ENCODE assay signal across 21 cellular contexts in genomic region chr2:128237081-128237534, GRCh38.
DNase-seq lines count a peak whose midpoint lies in the region; ATAC-seq and TF ChIP-seq lines count a peak whose summit lies in the region.
"Had no signal": no experiment of that assay in that cellular context is flagged by ENCODE, and none has a peak within 500 bp of the region (broad histone marks: within the 10 kb centered on the region; RNA-seq: fewer than 3 reads in every experiment).

No MANE protein-coding gene starts in this region.

- H3K9me3 ChIP-seq in IMR-90 (ENCODE audit: control insufficient read depth, insufficient read depth, low read length): no peaks in the 10 kb centered on the region
- H3K9me3 ChIP-seq: BE2C, testis had no signal

- H3K4me1 Mint-ChIP-seq in chondrocyte (ENCODE audit: low read depth): peaks cover 28% of the 10 kb centered on the region

- TF ChIP-seq CTCF in AG09309 (IDR thresholded peaks at IDR 0.05; ENCODE audit: control insufficient read depth, insufficient read depth, low read depth, low read length, missing control alignments) (no peak), IMR-90 (conservative IDR thresholded peaks at IDR 0.05; ENCODE audit: low read depth, low read length) (no peak), chondrocyte (IDR thresholded peaks at IDR 0.05) (no peak), foreskin fibroblast (IDR thresholded peaks at IDR 0.05; ENCODE audit: low read depth, low read length) (no peak)

- no peak for TF ChIP-seq POLR2A in IMR-90 (IDR thresholded peaks at IDR 0.05; ENCODE audit: low read depth, low read length)
- no peak for TF ChIP-seq POLR2A in GM18505 (IDR thresholded peaks at IDR 0.05; ENCODE audit: borderline replicate concordance, extremely low read depth, insufficient read depth, insufficient read length)

- H2BK15ac ChIP-seq in IMR-90 (ENCODE audit: low read depth, low read length): no peak overlapping the region

- no peak overlapping the region for H3K4me3 ChIP-seq in AG09309 (ENCODE audit: control insufficient read depth, low read depth, low read length)
- H3K4me3 ChIP-seq in IMR-90 (ENCODE audit: insufficient read depth, low read depth, low read length): no peak overlapping the region
- no peak overlapping the region for H3K4me3 ChIP-seq in foreskin fibroblast (ENCODE audit: low read depth in 1 of 2, low read length in 2 of 2)
- H3K4me3 ChIP-seq: neural progenitor cell, PC-9, testis had no signal

- H3K9me1 ChIP-seq in IMR-90 (ENCODE audit: insufficient read depth, low read length): peaks cover 12% of the 10 kb centered on the region

- peak overlapping the region; percentile 42; the same call in 1 of the 2 replicates for H2AK5ac ChIP-seq in IMR-90 (ENCODE audit: low read depth, low read length)

- no peaks in the 10 kb centered on the region for H3K36me3 ChIP-seq in IMR-90 (ENCODE audit: control insufficient read depth, insufficient read depth, low read length)
- H3K36me3 ChIP-seq: BE2C, neural progenitor cell had no signal

- CTCF ChIA-PET in IMR-90 (lab: Yijun Ruan, JAX): interaction anchor here (0.9 kb wide), 1 partner anchor 69 kb away, joined by 3 read pairs; no protein-coding TSS in a partner anchor

- peaks cover 2% of the 10 kb centered on the region for H3K27me3 ChIP-seq in IMR-90 (ENCODE audit: control insufficient read depth, insufficient read depth, low read length)
- H3K27me3 ChIP-seq: BE2C, testis had no signal

- dilution Hi-C loops in IMR-90 (cut with HindIII; ENCODE audit: low sequenced_read_pairs, unreplicated experiment): no loop called here

- H2AK9ac ChIP-seq in IMR-90 (replicated peaks; ENCODE audit: low read depth, low read length, poor library complexity): no peak overlapping the region

- H2BK20ac ChIP-seq in IMR-90 (ENCODE audit: low read depth, low read length): peak overlapping the region; percentile 18; the same call in 1 of the 2 replicates

- peak overlapping the region; percentile 56 for H2AFZ ChIP-seq in IMR-90 (replicated peaks; ENCODE audit: low read length, poor library complexity)
- H2AFZ ChIP-seq: neural progenitor cell, PC-9 had no signal

- H2BK5ac ChIP-seq in IMR-90 (ENCODE audit: low read depth, low read length, poor library complexity, severe bottlenecking): peak overlapping the region; percentile 69

- peaks cover 15% of the 10 kb centered on the region for H3K4me1 ChIP-seq in IMR-90 (ENCODE audit: control insufficient read depth, insufficient read depth, low read length)
- H3K4me1 ChIP-seq: BE2C, testis had no signal

- H3K27me3 Mint-ChIP-seq in chondrocyte (ENCODE audit: low read depth): no peaks in the 10 kb centered on the region

- H4K20me1 ChIP-seq in IMR-90 (ENCODE audit: insufficient read depth, low read length): peaks cover 3% of the 10 kb centered on the region

- no peak overlapping the region; the same call in 1 of the 2 replicates for H3K14ac ChIP-seq in IMR-90 (replicated peaks; ENCODE audit: low read depth, low read length)

- no peak overlapping the region for H4K5ac ChIP-seq in IMR-90 (ENCODE audit: low read depth, low read length)

- POLR2A ChIA-PET in IMR-90 (lab: Charles Lee; ENCODE audit: unreplicated experiment): no interaction called here

- no peak overlapping the region for H3K56ac ChIP-seq in IMR-90 (ENCODE audit: extremely low read depth, insufficient read depth, low read length)

- H3K4me2 ChIP-seq in IMR-90 (ENCODE audit: low read depth, low read length): peak overlapping the region; percentile 83
- H3K4me2 ChIP-seq: neural progenitor cell, PC-9 had no signal

- H4K8ac ChIP-seq in IMR-90 (ENCODE audit: low read depth in 2 of 2, low read length in 2 of 2): no peak overlapping the region

- no peaks in the 10 kb centered on the region for H3K79me1 ChIP-seq in IMR-90 (ENCODE audit: low read depth in 1 of 2, low read length in 2 of 2)

- peak overlapping the region; percentile 1; the same call in 1 of the 2 replicates for H2BK120ac ChIP-seq in IMR-90 (ENCODE audit: low read depth, low read length)

- no TSS peak for BruUV-seq in IMR-90 (replicated peaks; lab: Mats Ljungman, UMichigan)

- peak overlapping the region; percentile 20 for H4K91ac ChIP-seq in IMR-90 (ENCODE audit: insufficient read depth, low read depth, low read length)

- no peaks in the 10 kb centered on the region for H3K36me3 Mint-ChIP-seq in chondrocyte (ENCODE audit: low read depth)
- H3K36me3 Mint-ChIP-seq: activated naive CD8-positive, alpha-beta T cell treated with anti-CD3 and anti-CD28 coated beads, Interleukin-2, amount 10 ng/mL, durations not matched to agents 7 days and 5 days; memory B cell; neural progenitor cell had no signal

- peak overlapping the region; percentile 41 for H3K27ac ChIP-seq in IMR-90 (ENCODE audit: insufficient read depth, low read length)
- H3K27ac ChIP-seq: neural progenitor cell, PC-9, testis had no signal

- H3K4me3 Mint-ChIP-seq in chondrocyte (ENCODE audit: unreplicated experiment): no peak overlapping the region
- H3K4me3 Mint-ChIP-seq: activated naive CD8-positive, alpha-beta T cell treated with anti-CD3 and anti-CD28 coated beads, Interleukin-2, amount 10 ng/mL, durations not matched to agents 7 days and 5 days; central memory CD8-positive, alpha-beta T cell; memory B cell; neural progenitor cell had no signal

- intact Hi-C loops in IMR-90 (cut with micrococcal nuclease): loop anchor here (2.0 kb wide), 1 partner anchor 70 kb away; no protein-coding TSS in a partner anchor

- H3K27ac Mint-ChIP-seq in chondrocyte (ENCODE audit: unreplicated experiment): peak overlapping the region; percentile 85
- H3K27ac Mint-ChIP-seq: activated naive CD8-positive, alpha-beta T cell treated with anti-CD3 and anti-CD28 coated beads, Interleukin-2, amount 10 ng/mL, durations not matched to agents 7 days and 5 days; memory B cell; neural progenitor cell had no signal

- no peaks in the 10 kb centered on the region for H3K9me3 Mint-ChIP-seq in chondrocyte (ENCODE audit: low read depth)
- H3K9me3 Mint-ChIP-seq: activated naive CD8-positive, alpha-beta T cell treated with anti-CD3 and anti-CD28 coated beads, Interleukin-2, amount 10 ng/mL, durations not matched to agents 7 days and 5 days; central memory CD8-positive, alpha-beta T cell; memory B cell; neural progenitor cell had no signal

- ATAC-seq in IMR-90 (ENCODE audit: low read depth) (peak; percentile 15; the same call in 1 of the 2 replicates), HG02884 (IDR thresholded peaks at IDR 0.05; ENCODE audit: unreplicated experiment) (no peak), GM18505 (IDR thresholded peaks at IDR 0.05; ENCODE audit: unreplicated experiment) (no peak), HG02981 (IDR thresholded peaks at IDR 0.05; ENCODE audit: unreplicated experiment) (no peak)
- ATAC-seq: sciatic nerve had no signal

- H3K23ac ChIP-seq in IMR-90 (ENCODE audit: low read depth, low read length): peak overlapping the region; percentile 4; the same call in 1 of the 2 replicates

- no CpG with 5 or more reads among the region's 2 CpGs for WGBS in IMR-90 (ENCODE audit: extremely low coverage in 2 of 2, insufficient read length in 1 of 2), 2 experiments

- H3K9ac ChIP-seq in IMR-90 (ENCODE audit: low read depth, low read length): no peak overlapping the region
- H3K9ac ChIP-seq: neural progenitor cell had no signal

- DNase-seq in AG09309 (ENCODE audit: low read depth) (peak; percentile 61), IMR-90 (peak; percentile 80), chondrocyte (ENCODE audit: low spot score) (no peak), non-pigmented ciliary epithelial cell (ENCODE audit: low read depth) (peak; percentile 27), foreskin fibroblast (no peak)
- DNase-seq: activated CD4-positive, alpha-beta T cell treated with anti-CD3 and anti-CD28 coated beads, Interleukin-2, amount 50 U/mL, for 4 hours; activated naive CD8-positive, alpha-beta T cell treated with anti-CD3 and anti-CD28 coated beads, Interleukin-2, amount 10 ng/mL, durations not matched to agents 7 days and 5 days; activated T-cell treated with anti-CD3 and anti-CD28 coated beads, Interleukin-2, amount 50 U/mL, for 48 hours; BE2C; NCI-H2029; NCI-H524 treated with DMSO at 0.1 percent for 48 hours; PC-9; stimulated activated CD4-positive, alpha-beta T cell treated with anti-CD3 and anti-CD28 coated beads, Interleukin-4, amount 100 ng/mL, for 1 hour; testis had no signal

- in situ Hi-C loops in IMR-90 (cut with MboI; ENCODE audit: low sequenced_read_pairs): no loop called here

- no peak overlapping the region for H3K4ac ChIP-seq in IMR-90 (ENCODE audit: low read depth, low read length)

- TF ChIP-seq RAD21 in IMR-90 (IDR thresholded peaks at IDR 0.05; ENCODE audit: low read length): no peak

- H3K18ac ChIP-seq in IMR-90 (ENCODE audit: low read depth, low read length): peak overlapping the region; percentile 57; the same call in 1 of the 2 replicates

TF ChIP-seq in IMR-90, 13 proteins besides CTCF, POLR2A, EP300 and RAD21:
- peak; percentile 82 for TF ChIP-seq CEBPB (IDR thresholded peaks at IDR 0.05; ENCODE audit: low read depth, low read length)
- no peak for TF ChIP-seq MAFK (IDR thresholded peaks at IDR 0.05; ENCODE audit: low read depth, low read length)

Comparison
In these comparisons a context has a peak if more than half of its experiments do, and no peak if none do; other contexts are left out.
1. DNase-seq: peak in AG09309 (single experiment), IMR-90 (single experiment) and non-pigmented ciliary epithelial cell (single experiment); none in chondrocyte (single experiment) and foreskin fibroblast (0 of 2).